Comparison of ENCODE assay signal across 2 cellular contexts in genomic region chr9:35814106-35814840, GRCh38.
TF ChIP-seq lines count a peak whose summit lies in the region.

No MANE protein-coding gene starts in this region.

TF ChIP-seq in GM23338, 12 proteins besides CTCF, POLR2A, EP300 and RAD21:
- no peak for TF ChIP-seq NANOG (IDR thresholded peaks at IDR 0.05; ENCODE audit: borderline replicate concordance)

TF ChIP-seq in endothelial cell of umbilical vein, 7 proteins besides CTCF, POLR2A, EP300 and RAD21:
- TF ChIP-seq GATA2 (IDR thresholded peaks at IDR 0.05; ENCODE audit: insufficient read depth, insufficient read length, low read depth, low read length), result no peak
- no peak for TF ChIP-seq POLR2AphosphoS5 (IDR thresholded peaks at IDR 0.05; ENCODE audit: insufficient read depth, low read depth, low read length)
- TF ChIP-seq FOS (IDR thresholded peaks at IDR 0.05; ENCODE audit: borderline replicate concordance, insufficient read depth, low read length), result no peak
- no peak for TF ChIP-seq EZH2 (IDR thresholded peaks at IDR 0.05; ENCODE audit: borderline replicate concordance, low read depth, low read length, severe bottlenecking)
- no peak for TF ChIP-seq MYC (IDR thresholded peaks at IDR 0.05; ENCODE audit: low read depth, low read length)
- TF ChIP-seq JUN (IDR thresholded peaks at IDR 0.05; ENCODE audit: borderline replicate concordance, insufficient read depth, insufficient read length, low read depth), result no peak
- TF ChIP-seq MAX (IDR thresholded peaks at IDR 0.05; ENCODE audit: insufficient read depth, insufficient read length), result no peak
